ENCODE assay signal across 14 cellular contexts in the genomic region with DNA sequence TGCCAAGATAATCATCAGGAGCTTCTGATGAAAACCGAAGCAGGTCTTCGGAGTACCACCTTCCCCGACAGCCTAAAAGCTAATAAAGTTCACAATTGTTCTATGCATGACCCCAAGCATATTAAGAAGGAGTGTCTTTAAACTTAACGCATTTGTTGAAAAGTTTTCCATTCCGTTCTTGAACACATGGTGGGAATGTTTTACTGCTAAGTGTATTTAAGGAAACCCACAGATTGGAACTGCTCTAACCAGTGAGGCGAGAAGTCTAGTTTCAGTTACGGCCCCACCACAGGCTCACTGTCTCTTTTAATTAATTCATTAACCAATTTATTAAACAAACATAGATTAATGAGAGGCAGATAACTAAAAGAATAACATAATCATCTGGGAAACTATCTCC.
A peak's percentile ranks its signal among the peaks of the same experiment; 100 is the strongest.
DNase-seq lines count a peak whose midpoint lies in the region; ATAC-seq and TF ChIP-seq lines count a peak whose summit lies in the region.
"Had no signal": no experiment of that assay in that cellular context is flagged by ENCODE, and none has a peak within 500 bp of the region (broad histone marks: within the 10 kb centered on the region; RNA-seq: fewer than 3 reads in every experiment).

No MANE protein-coding gene starts in this region.

- H3K36me3 Mint-ChIP-seq in activated naive CD4-positive, alpha-beta T cell treated with anti-CD3 and anti-CD28 coated beads, Interleukin-2, amount 50 U/mL, for 24 hours, result peaks cover 14% of the 10 kb centered on the region
- peaks cover 10% of the 10 kb centered on the region for H3K36me3 Mint-ChIP-seq in activated naive CD8-positive, alpha-beta T cell
- peaks cover 18% of the 10 kb centered on the region for H3K36me3 Mint-ChIP-seq in memory B cell

- peaks cover 5% of the 10 kb centered on the region for H3K9me3 Mint-ChIP-seq in activated naive CD4-positive, alpha-beta T cell treated with anti-CD3 and anti-CD28 coated beads, Interleukin-2, amount 50 U/mL, for 24 hours
- H3K9me3 Mint-ChIP-seq in activated naive CD8-positive, alpha-beta T cell (ENCODE audit: low read depth), result peaks cover 3% of the 10 kb centered on the region
- H3K9me3 Mint-ChIP-seq in memory B cell, result peaks cover 4% of the 10 kb centered on the region

- H3K27ac Mint-ChIP-seq in activated naive CD4-positive, alpha-beta T cell treated with anti-CD3 and anti-CD28 coated beads, Interleukin-2, amount 50 U/mL, for 24 hours, result peak overlapping the region; percentile 97
- peak overlapping the region; percentile 84 for H3K27ac Mint-ChIP-seq in activated naive CD8-positive, alpha-beta T cell
- H3K27ac Mint-ChIP-seq in memory B cell, result peak overlapping the region; percentile 92

- 53 to 61% methylated on average over 7 of the region's 7 CpGs for WGBS in tibial nerve, 2 donors

- H3K27me3 ChIP-seq in tibial nerve, result no peaks in the 10 kb centered on the region
- H3K27me3 ChIP-seq: MG63 had no signal

- no peaks in the 10 kb centered on the region for H3K9me3 ChIP-seq in tibial nerve
- H3K9me3 ChIP-seq: mucosa of descending colon had no signal

- H3K4me3 Mint-ChIP-seq in activated naive CD4-positive, alpha-beta T cell treated with anti-CD3 and anti-CD28 coated beads, Interleukin-2, amount 50 U/mL, for 24 hours, result no peak overlapping the region
- H3K4me3 Mint-ChIP-seq in activated naive CD8-positive, alpha-beta T cell, result no peak overlapping the region
- peak overlapping the region; percentile 72 for H3K4me3 Mint-ChIP-seq in memory B cell

- TF ChIP-seq POLR2A in tibial nerve (IDR thresholded peaks at IDR 0.05), result no peak

- no peaks in the 10 kb centered on the region for H3K27me3 Mint-ChIP-seq in activated naive CD4-positive, alpha-beta T cell treated with anti-CD3 and anti-CD28 coated beads, Interleukin-2, amount 50 U/mL, for 24 hours
- no peaks in the 10 kb centered on the region for H3K27me3 Mint-ChIP-seq in activated naive CD8-positive, alpha-beta T cell
- no peaks in the 10 kb centered on the region for H3K27me3 Mint-ChIP-seq in memory B cell

- peak overlapping the region in 3 of 4 donors; percentile 22 to 32 (median 30) for H3K27ac ChIP-seq in tibial nerve
- H3K27ac ChIP-seq: HL-60 had no signal

- no peak overlapping the region for H3K4me3 ChIP-seq in tibial nerve
- H3K4me3 ChIP-seq: MG63, mucosa of descending colon, skin epidermis had no signal

- H3K4me1 Mint-ChIP-seq in activated naive CD4-positive, alpha-beta T cell treated with anti-CD3 and anti-CD28 coated beads, Interleukin-2, amount 50 U/mL, for 24 hours, result peaks cover 89% of the 10 kb centered on the region
- peaks cover 84% of the 10 kb centered on the region for H3K4me1 Mint-ChIP-seq in activated naive CD8-positive, alpha-beta T cell (ENCODE audit: low read depth)
- peaks cover 65% of the 10 kb centered on the region for H3K4me1 Mint-ChIP-seq in memory B cell

- no peak for TF ChIP-seq EP300 in tibial nerve (IDR thresholded peaks at IDR 0.05)

- no peak for DNase-seq in activated naive CD4-positive, alpha-beta T cell (lab: John Stamatoyannopoulos, UW)
- DNase-seq in memory B cell (ENCODE audit: low spot score in 2 of 2), result no peak
- no peak for DNase-seq in tibial nerve (ENCODE audit: low spot score in 2 of 2)
- DNase-seq in NCI-H1048 (lab: John Stamatoyannopoulos, UW), result no peak
- DNase-seq: central memory CD4-positive, alpha-beta T cell; GF-D8; MG63; mucosa of descending colon had no signal

- ATAC-seq in memory B cell (ENCODE audit: low read depth) (peak; percentile 62), HG03175 (IDR thresholded peaks at IDR 0.05; ENCODE audit: unreplicated experiment) (no peak), HG03280 (IDR thresholded peaks at IDR 0.05; ENCODE audit: unreplicated experiment) (no peak)

- TF ChIP-seq CTCF in tibial nerve (IDR thresholded peaks at IDR 0.05), result no peak

- no peaks in the 10 kb centered on the region for H3K36me3 ChIP-seq in tibial nerve
- H3K36me3 ChIP-seq: MG63 had no signal

- H3K4me1 ChIP-seq in tibial nerve, result peaks cover 0 to 28% (median 8%) of the 10 kb centered on the region in 4 donors
